Comparison of ENCODE assay signal across 32 cellular contexts in the genomic region with DNA sequence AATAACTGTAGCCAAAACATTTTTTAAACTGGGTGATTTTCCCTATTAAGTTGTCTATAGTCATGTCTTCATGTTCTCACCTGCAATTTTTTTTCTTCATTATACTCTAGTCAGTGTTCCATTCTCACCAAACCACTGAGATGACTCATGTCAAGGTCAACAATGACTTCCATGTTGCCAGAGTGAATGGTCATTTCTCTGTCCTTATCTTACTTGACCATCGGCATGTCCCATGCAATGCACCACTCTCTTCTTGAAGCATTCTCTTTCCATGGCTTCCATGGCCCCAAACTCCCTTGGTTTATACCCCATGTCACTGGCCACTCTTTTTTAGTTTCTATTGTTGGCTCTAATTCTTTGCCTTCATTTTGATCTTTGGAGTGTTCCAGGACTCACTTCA.
"Had no signal": no experiment of that assay in that cellular context is flagged by ENCODE, and none has a peak within 500 bp of the region (broad histone marks: within the 10 kb centered on the region; RNA-seq: fewer than 3 reads in every experiment).

No MANE protein-coding gene starts in this region.

- H3K27me3 ChIP-seq: adrenal gland, pancreas, suprapubic skin, tibial artery, upper lobe of right lung had no signal

- H3K9me3 ChIP-seq: adrenal gland, pancreas, prostate gland, suprapubic skin, tibial artery, upper lobe of right lung had no signal

- ATAC-seq: activated CD4-positive, CD25-positive, alpha-beta regulatory T cell treated with anti-CD3 and anti-CD28 coated beads, Interleukin-2, amount 50 U/mL, for 24 hours; effector memory CD8-positive, alpha-beta T cell; naive thymus-derived CD4-positive, alpha-beta T cell; pancreas; upper lobe of right lung had no signal

- H3K36me3 Mint-ChIP-seq: activated naive CD8-positive, alpha-beta T cell treated with anti-CD3 and anti-CD28 coated beads for 36 hours; brain; memory B cell; naive thymus-derived CD4-positive, alpha-beta T cell had no signal

- H3K27me3 Mint-ChIP-seq: activated naive CD8-positive, alpha-beta T cell treated with anti-CD3 and anti-CD28 coated beads for 36 hours; brain; effector memory CD8-positive, alpha-beta T cell; memory B cell; naive thymus-derived CD4-positive, alpha-beta T cell had no signal

- H3K4me3 ChIP-seq: adrenal gland, pancreas, prostate gland, smooth muscle cell, suprapubic skin, tibial artery, upper lobe of right lung had no signal

- FAIRE-seq: pancreas had no signal

- H3K4me3 Mint-ChIP-seq: activated naive CD4-positive, alpha-beta T cell treated with anti-CD3 and anti-CD28 coated beads for 36 hours; activated naive CD8-positive, alpha-beta T cell treated with anti-CD3 and anti-CD28 coated beads for 36 hours; activated T-helper 1 cell treated with anti-CD3 and anti-CD28 coated beads, Interleukin-12 subunit alpha, Interleukin-12 subunit beta, Interleukin-2, Interleukin-4 antibody, amounts not matched to agents 30 ng/mL and 10 ng/mL and 1 ng/mL, durations not matched to agents 14 hours and 24 hours and 36 hours; brain; effector memory CD8-positive, alpha-beta T cell; memory B cell; naive thymus-derived CD4-positive, alpha-beta T cell had no signal

- DNase-seq: activated CD4-positive, alpha-beta T cell treated with anti-CD3 and anti-CD28 coated beads for 48 hours; activated CD4-positive, alpha-beta T cell treated with anti-CD3 and anti-CD28 coated beads, Interleukin-2, amount 50 U/mL, for 48 hours; activated CD8-positive, alpha-beta memory T cell treated with anti-CD3 and anti-CD28 coated beads for 24 hours; activated effector memory CD4-positive, alpha-beta T cell treated with anti-CD3 and anti-CD28 coated beads, Interleukin-2, amount 50 U/mL, for 16 hours; activated naive CD4-positive, alpha-beta T cell treated with anti-CD3 and anti-CD28 coated beads for 36 hours; activated naive CD8-positive, alpha-beta T cell treated with anti-CD3 and anti-CD28 coated beads for 36 hours; activated T-cell treated with anti-CD3 and anti-CD28 coated beads, Interleukin-2, amount 50 U/mL, for 1 hour; adrenal gland; aorta; caudate nucleus; cortex of kidney; effector memory CD8-positive, alpha-beta T cell; head of caudate nucleus; hippocampal formation; kidney; midbrain; naive thymus-derived CD4-positive, alpha-beta T cell; nucleus accumbens; pancreas; stimulated activated CD4-positive, alpha-beta T cell treated with anti-CD3 and anti-CD28 coated beads, Interleukin-1b, Interleukin-23, amount 100 ng/mL, for 48 hours; stimulated activated CD4-positive, alpha-beta T cell treated with anti-CD3 and anti-CD28 coated beads, Interleukin-4, amount 100 ng/mL, for 4 hours; stimulated activated naive CD4-positive, alpha-beta T cell; tibial artery; upper lobe of right lung had no signal

- H3K36me3 ChIP-seq: adrenal gland, pancreas, prostate gland, suprapubic skin, tibial artery, upper lobe of right lung had no signal

- H3K27ac ChIP-seq: adrenal gland, pancreas, prostate gland, suprapubic skin, tibial artery, upper lobe of right lung, VCaP had no signal

- H3K4me1 ChIP-seq: adrenal gland, pancreas, prostate gland, suprapubic skin, tibial artery, upper lobe of right lung had no signal

- H3K4me1 Mint-ChIP-seq: activated naive CD8-positive, alpha-beta T cell treated with anti-CD3 and anti-CD28 coated beads for 36 hours; memory B cell; naive thymus-derived CD4-positive, alpha-beta T cell had no signal

- H3K9me3 Mint-ChIP-seq: activated naive CD4-positive, alpha-beta T cell treated with anti-CD3 and anti-CD28 coated beads for 36 hours; activated naive CD8-positive, alpha-beta T cell treated with anti-CD3 and anti-CD28 coated beads for 36 hours; brain had no signal

- H3K27ac Mint-ChIP-seq: activated naive CD4-positive, alpha-beta T cell treated with anti-CD3 and anti-CD28 coated beads for 36 hours; activated naive CD8-positive, alpha-beta T cell treated with anti-CD3 and anti-CD28 coated beads for 36 hours; activated T-helper 1 cell treated with anti-CD3 and anti-CD28 coated beads, Interleukin-12 subunit alpha, Interleukin-12 subunit beta, Interleukin-2, Interleukin-4 antibody, amounts not matched to agents 30 ng/mL and 10 ng/mL and 1 ng/mL, durations not matched to agents 14 hours and 24 hours and 36 hours; brain; effector memory CD8-positive, alpha-beta T cell; memory B cell; naive thymus-derived CD4-positive, alpha-beta T cell had no signal

- H3K4me2 ChIP-seq: smooth muscle cell had no signal
